1 cellular context compared by ENCODE assay signal in genomic region chr14:104806625-104807465, GRCh38.
TF ChIP-seq lines count a peak whose summit lies in the region.

No MANE protein-coding gene starts in this region.

TF ChIP-seq in HepG2, 621 proteins besides CTCF, POLR2A, EP300 and RAD21:
- TF ChIP-seq ZMYM3 (CRISPR knock-in tag; IDR thresholded peaks at IDR 0.05) (peak; percentile 18; the same call in 1 of the 2 replicates), HMG20B (CRISPR knock-in tag; conservative IDR thresholded peaks at IDR 0.05) (no peak), ZKSCAN5 (CRISPR knock-in tag; IDR thresholded peaks at IDR 0.05) (peak; percentile 90), HOXA9 (CRISPR knock-in tag; IDR thresholded peaks at IDR 0.05; ENCODE audit: borderline replicate concordance) (no peak), ZNF552 (CRISPR knock-in tag; IDR thresholded peaks at IDR 0.05; ENCODE audit: borderline replicate concordance) (no peak), ZSCAN31 (CRISPR knock-in tag; IDR thresholded peaks at IDR 0.05; ENCODE audit: low read depth) (no peak), ZMYM4 (CRISPR knock-in tag; IDR thresholded peaks at IDR 0.05) (no peak), ZFYVE20 (CRISPR knock-in tag; IDR thresholded peaks at IDR 0.05; ENCODE audit: borderline replicate concordance, low read depth) (no peak), EHMT2 (IDR thresholded peaks at IDR 0.05; ENCODE audit: borderline replicate concordance, low read depth, low read length) (no peak), DNMT1 (CRISPR knock-in tag; IDR thresholded peaks at IDR 0.05) (no peak), ZNF629 (CRISPR knock-in tag; conservative IDR thresholded peaks at IDR 0.05) (peak; percentile 81), GATAD1 (CRISPR knock-in tag; IDR thresholded peaks at IDR 0.05) (no peak), FOXK1 (CRISPR knock-in tag; IDR thresholded peaks at IDR 0.05; ENCODE audit: borderline replicate concordance, low read depth) (no peak), YEATS4 (CRISPR knock-in tag; IDR thresholded peaks at IDR 0.05; ENCODE audit: borderline replicate concordance) (no peak), ZNF577 (CRISPR knock-in tag; IDR thresholded peaks at IDR 0.05; ENCODE audit: borderline replicate concordance, low read depth) (no peak)
- TF ChIP-seq, protein P1, sequence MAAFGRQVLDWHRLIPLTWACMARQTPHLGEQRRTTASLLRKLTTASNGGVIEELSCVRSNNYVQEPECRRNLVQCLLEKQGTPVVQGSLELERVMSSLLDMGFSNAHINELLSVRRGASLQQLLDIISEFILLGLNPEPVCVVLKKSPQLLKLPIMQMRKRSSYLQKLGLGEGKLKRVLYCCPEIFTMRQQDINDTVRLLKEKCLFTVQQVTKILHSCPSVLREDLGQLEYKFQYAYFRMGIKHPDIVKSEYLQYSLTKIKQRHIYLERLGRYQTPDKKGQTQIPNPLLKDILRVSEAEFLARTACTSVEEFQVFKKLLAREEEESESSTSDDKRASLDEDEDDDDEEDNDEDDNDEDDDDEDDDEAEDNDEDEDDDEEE (CRISPR knock-in tag; IDR thresholded peaks at IDR 0.05) = no peak
- TF ChIP-seq, protein P2, sequence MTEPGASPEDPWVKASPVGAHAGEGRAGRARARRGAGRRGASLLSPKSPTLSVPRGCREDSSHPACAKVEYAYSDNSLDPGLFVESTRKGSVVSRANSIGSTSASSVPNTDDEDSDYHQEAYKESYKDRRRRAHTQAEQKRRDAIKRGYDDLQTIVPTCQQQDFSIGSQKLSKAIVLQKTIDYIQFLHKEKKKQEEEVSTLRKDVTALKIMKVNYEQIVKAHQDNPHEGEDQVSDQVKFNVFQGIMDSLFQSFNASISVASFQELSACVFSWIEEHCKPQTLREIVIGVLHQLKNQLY (CRISPR knock-in tag; IDR thresholded peaks at IDR 0.05) = no peak
